10 cellular contexts compared by ENCODE assay signal in genomic region chr1:27153927-27154358, GRCh38. TPM values are rescaled to one million over a fixed set of nuclear protein-coding genes. Genes with fewer than 3 reads are reported as not detected.
DNase-seq lines count a peak whose midpoint lies in the region; ATAC-seq, FAIRE-seq and TF ChIP-seq lines count a peak whose summit lies in the region.
"Had no signal": no experiment of that assay in that cellular context is flagged by ENCODE, and none has a peak within 500 bp of the region (broad histone marks: within the 10 kb centered on the region; RNA-seq: fewer than 3 reads in every experiment).

No MANE protein-coding gene starts in this region.

- peaks cover 15% of the 10 kb centered on the region for H3K36me3 Mint-ChIP-seq in activated T-cell treated with anti-CD3 and anti-CD28 coated beads, Interleukin-2, amount 50 U/mL, for 24 hours (ENCODE audit: low read depth)
- peaks cover 3% of the 10 kb centered on the region for H3K36me3 Mint-ChIP-seq in astrocyte (ENCODE audit: low read depth, unreplicated experiment)

- H3K27ac Mint-ChIP-seq in activated T-cell treated with anti-CD3 and anti-CD28 coated beads, Interleukin-2, amount 50 U/mL, for 24 hours = peak overlapping the region; percentile 96
- H3K27ac Mint-ChIP-seq in astrocyte (ENCODE audit: unreplicated experiment) = peak overlapping the region; percentile 42

- H3K27me3 Mint-ChIP-seq in activated T-cell treated with anti-CD3 and anti-CD28 coated beads, Interleukin-2, amount 50 U/mL, for 24 hours = no peaks in the 10 kb centered on the region
- H3K27me3 Mint-ChIP-seq in astrocyte (ENCODE audit: low read depth, unreplicated experiment) = no peaks in the 10 kb centered on the region

- 88 to 89% methylated on average over 21 of the region's 21 CpGs for WGBS in lung, 2 donors

- FAIRE-seq in astrocyte (lab: Jason Lieb, UNC) = no peak
- FAIRE-seq: G401.6 had no signal

- peaks cover 59% of the 10 kb centered on the region for H3K4me1 Mint-ChIP-seq in activated T-cell treated with anti-CD3 and anti-CD28 coated beads, Interleukin-2, amount 50 U/mL, for 24 hours (ENCODE audit: low read depth)
- peaks cover 29% of the 10 kb centered on the region for H3K4me1 Mint-ChIP-seq in astrocyte (ENCODE audit: low read depth, unreplicated experiment)

- DNase-seq in activated T-cell treated with anti-CD3 and anti-CD28 coated beads, Interleukin-2, amount 50 U/mL, for 24 hours = no peak
- no peak for DNase-seq in activated T-cell treated with anti-CD3 and anti-CD28 coated beads, Interleukin-2, amount 50 U/mL, for 1 hour
- DNase-seq in astrocyte (ENCODE audit: low read depth) (no peak), lung (ENCODE audit: low spot score) (no peak), tibial artery (peak in 1 of 2 donors; percentile 28)
- DNase-seq: NCI-H1105 treated with DMSO at 0.1 percent for 48 hours had no signal

- TF ChIP-seq CTCF in astrocyte (IDR thresholded peaks at IDR 0.05; ENCODE audit: insufficient read depth, low read depth, low read length) (no peak), lung (IDR thresholded peaks at IDR 0.05; ENCODE audit: control extremely low read depth, extremely low read depth) (no peak), tibial artery (IDR thresholded peaks at IDR 0.05) (no peak)

- ATAC-seq in lung (ENCODE audit: insufficient read depth, low FRiP score) (no peak), GM21576 (IDR thresholded peaks at IDR 0.05; ENCODE audit: unreplicated experiment) (no peak), GM19328 (IDR thresholded peaks at IDR 0.05; ENCODE audit: unreplicated experiment) (no peak), GM19351 (IDR thresholded peaks at IDR 0.05; ENCODE audit: unreplicated experiment) (no peak)

- peaks cover 56% of the 10 kb centered on the region for H3K79me2 ChIP-seq in astrocyte (ENCODE audit: insufficient read depth, low read length)

- no peaks in the 10 kb centered on the region for H3K36me3 ChIP-seq in astrocyte (ENCODE audit: insufficient read depth, low read length)
- H3K36me3 ChIP-seq in lung (ENCODE audit: control insufficient read depth in 2 of 2, insufficient read depth in 2 of 2, low read length in 2 of 2) = no peaks in the 10 kb centered on the region
- no peaks in the 10 kb centered on the region for H3K36me3 ChIP-seq in tibial artery

- H3K9me3 Mint-ChIP-seq in activated T-cell treated with anti-CD3 and anti-CD28 coated beads, Interleukin-2, amount 50 U/mL, for 24 hours = no peaks in the 10 kb centered on the region
- no peaks in the 10 kb centered on the region for H3K9me3 Mint-ChIP-seq in astrocyte (ENCODE audit: unreplicated experiment)

- peak overlapping the region; percentile 86 for H3K9ac ChIP-seq in astrocyte (ENCODE audit: low read length)

- peak overlapping the region; percentile 94 for H3K4me2 ChIP-seq in astrocyte (ENCODE audit: low read length)

- H4K20me1 ChIP-seq in astrocyte (ENCODE audit: insufficient read depth, low read length) = peaks cover 52% of the 10 kb centered on the region

- H3K27me3 ChIP-seq in astrocyte (ENCODE audit: insufficient read depth, low read length) = no peaks in the 10 kb centered on the region
- no peaks in the 10 kb centered on the region for H3K27me3 ChIP-seq in lung (ENCODE audit: control insufficient read depth, insufficient read depth)
- no peaks in the 10 kb centered on the region for H3K27me3 ChIP-seq in tibial artery

- H3K4me3 Mint-ChIP-seq in activated T-cell treated with anti-CD3 and anti-CD28 coated beads, Interleukin-2, amount 50 U/mL, for 24 hours = peak overlapping the region; percentile 88
- H3K4me3 Mint-ChIP-seq in astrocyte (ENCODE audit: unreplicated experiment) = peak overlapping the region; percentile 93

- intact Hi-C loops in tibial artery (cut with DNase I; ENCODE audit: low total_unique reads) = loop anchor here (5.0 kb wide), 1 partner anchor 37 kb away; no protein-coding TSS in a partner anchor

- no peak overlapping the region for H2AFZ ChIP-seq in astrocyte (ENCODE audit: low read depth, low read length)

- H3K27ac ChIP-seq in astrocyte (ENCODE audit: low read depth, low read length) (peak overlapping the region; percentile 67), lung (ENCODE audit: low read depth in 1 of 2, low read length in 1 of 2) (peak overlapping the region; percentile 89 to 92), tibial artery (peak overlapping the region; percentile 79 to 88)

- H3K4me3 ChIP-seq in astrocyte (ENCODE audit: insufficient read depth, low read depth, low read length) (peak overlapping the region; percentile 62), lung (no peak overlapping the region), tibial artery (peak overlapping the region; percentile 61 to 75)

- H3K4me1 ChIP-seq in astrocyte (ENCODE audit: insufficient read depth, low read length) = peaks cover 33% of the 10 kb centered on the region
- peaks cover 9 to 29% of the 10 kb centered on the region in 2 donors for H3K4me1 ChIP-seq in lung (ENCODE audit: control insufficient read depth in 2 of 2, insufficient read depth in 2 of 2, low read length in 2 of 2)
- H3K4me1 ChIP-seq in tibial artery = peaks cover 0 to 58% (median 38%) of the 10 kb centered on the region in 4 donors

- H3K9me3 ChIP-seq in astrocyte (ENCODE audit: insufficient read depth, low read depth, low read length) (no peaks in the 10 kb centered on the region), lung (ENCODE audit: control insufficient read depth in 2 of 2, insufficient read depth in 1 of 2, low read length in 1 of 2) (no peaks in the 10 kb centered on the region), tibial artery (no peaks in the 10 kb centered on the region)

RNA-seq across cellular contexts. Expression of gene SLC9A1, which starts 1.0 kb away (rescaled TPM):
- total RNA-seq in astrocyte = 49.3 and 55.0 TPM in 2 replicates
- total RNA-seq in lung = 10 to 100 TPM; 19.3 to 48.0 TPM
- polyA plus RNA-seq in lung = 10 to 100 TPM; 19.7 to 29.6 TPM
